8 cellular contexts compared by ENCODE assay signal in genomic region chr20:9068232-9068781, GRCh38. TPM values are rescaled to one million over a fixed set of nuclear protein-coding genes. Genes with fewer than 3 reads are reported as not detected.
DNase-seq lines count a peak whose midpoint lies in the region; ATAC-seq and TF ChIP-seq lines count a peak whose summit lies in the region.

No MANE protein-coding gene starts in this region.

- peak overlapping the region; percentile 48 for H3K9ac ChIP-seq in GM23248

- no peak for TF ChIP-seq POLR2A in esophagus squamous epithelium (IDR thresholded peaks at IDR 0.05)

- TF ChIP-seq CTCF in esophagus squamous epithelium (IDR thresholded peaks at IDR 0.05) (no peak), nephron (IDR thresholded peaks at IDR 0.05; ENCODE audit: unreplicated experiment in 3 of 3) (peak in 2 of 3 experiments; percentile 3 to 13)

- H3K4me2 ChIP-seq in GM23248 (ENCODE audit: unreplicated experiment): peak overlapping the region; percentile 83

- ATAC-seq in HG02884 (IDR thresholded peaks at IDR 0.05; ENCODE audit: unreplicated experiment): no peak

- in situ Hi-C loops in GM23248 (cut with MboI): no loop called here

- H3K27me3 ChIP-seq in GM23248 (replicated peaks; ENCODE audit: insufficient read depth) (no peaks in the 10 kb centered on the region), esophagus squamous epithelium (peaks cover 0 to 22% (median 0%) of the 10 kb centered on the region in 4 donors)

- H3K27ac Mint-ChIP-seq in nephron: peak overlapping the region; percentile 97 to 99 (median 99)
- H3K27ac Mint-ChIP-seq in activated naive CD4-positive, alpha-beta T cell treated with anti-CD3 and anti-CD28 coated beads for 36 hours: no peak overlapping the region

- peaks cover 4% of the 10 kb centered on the region for H3K27me3 Mint-ChIP-seq in nephron (ENCODE audit: low read depth)
- H3K27me3 Mint-ChIP-seq in activated naive CD4-positive, alpha-beta T cell treated with anti-CD3 and anti-CD28 coated beads for 36 hours (ENCODE audit: low read depth): peaks cover 29% of the 10 kb centered on the region

- peak overlapping the region; percentile 92 to 94 (median 93) for H3K4me3 Mint-ChIP-seq in nephron
- H3K4me3 Mint-ChIP-seq in activated naive CD4-positive, alpha-beta T cell treated with anti-CD3 and anti-CD28 coated beads for 36 hours: no peak overlapping the region

- H3K4me1 ChIP-seq in GM23248 (ENCODE audit: insufficient read depth) (peaks cover 6% of the 10 kb centered on the region; the same call in 1 of the 2 replicates), esophagus squamous epithelium (peaks cover 0 to 32% (median 7%) of the 10 kb centered on the region in 3 donors)

- H3K36me3 ChIP-seq in GM23248 (ENCODE audit: low read depth): no peaks in the 10 kb centered on the region
- no peaks in the 10 kb centered on the region for H3K36me3 ChIP-seq in esophagus squamous epithelium

- peaks cover 32% of the 10 kb centered on the region for H3K4me1 Mint-ChIP-seq in nephron
- H3K4me1 Mint-ChIP-seq in activated naive CD4-positive, alpha-beta T cell treated with anti-CD3 and anti-CD28 coated beads for 36 hours (ENCODE audit: low read depth): peaks cover 3% of the 10 kb centered on the region

- H2AFZ ChIP-seq in GM23248: peak overlapping the region; percentile 87

- H3F3A ChIP-seq in GM23248 (ENCODE audit: insufficient read depth): no peaks in the 10 kb centered on the region; the same call in 1 of the 2 replicates

- H3K9me3 Mint-ChIP-seq in nephron: no peaks in the 10 kb centered on the region
- H3K9me3 Mint-ChIP-seq in activated naive CD4-positive, alpha-beta T cell treated with anti-CD3 and anti-CD28 coated beads for 36 hours: peaks cover 2% of the 10 kb centered on the region

- H3K27ac ChIP-seq in GM23248: no peak overlapping the region
- H3K27ac ChIP-seq in esophagus squamous epithelium: peak overlapping the region; percentile 68 to 91 (median 84)

- no peaks in the 10 kb centered on the region for H3K36me3 Mint-ChIP-seq in nephron (ENCODE audit: low read depth)
- peaks cover 3% of the 10 kb centered on the region for H3K36me3 Mint-ChIP-seq in activated naive CD4-positive, alpha-beta T cell treated with anti-CD3 and anti-CD28 coated beads for 36 hours (ENCODE audit: low read depth)

- H3K9me3 ChIP-seq in GM23248 (ENCODE audit: low read depth): no peaks in the 10 kb centered on the region
- H3K9me3 ChIP-seq in esophagus squamous epithelium: no peaks in the 10 kb centered on the region

- H3K4me3 ChIP-seq in GM23248: peak overlapping the region; percentile 83
- H3K4me3 ChIP-seq in esophagus squamous epithelium: peak overlapping the region; percentile 56 to 84 (median 68)

- 1 to 2% methylated on average over 38 to 49 of the region's 54 CpGs for WGBS in GM23248 (ENCODE audit: low coverage in 1 of 2, low lambda C conversion rate in 2 of 2, missing lambda C conversion rate in 2 of 2), 2 experiments
- WGBS in esophagus squamous epithelium, 2 donors: 0 to 1% methylated on average over 9 of the region's 54 CpGs

- no peaks in the 10 kb centered on the region for H3K9me2 ChIP-seq in GM23248 (ENCODE audit: insufficient read depth)

- no peaks in the 10 kb centered on the region for H4K20me1 ChIP-seq in GM23248 (ENCODE audit: insufficient read depth)

- intact Hi-C loops in esophagus squamous epithelium (cut with DNase I): no loop called here
- intact Hi-C loops in activated naive CD4-positive, alpha-beta T cell treated with anti-CD3 and anti-CD28 coated beads for 36 hours (cut with micrococcal nuclease): no loop called here

- peaks cover 5% of the 10 kb centered on the region; the same call in 1 of the 2 replicates for H3K79me2 ChIP-seq in GM23248 (ENCODE audit: insufficient read depth)

- DNase-seq in GM23248 (peak; percentile 65), NCI-H774 (lab: John Stamatoyannopoulos, UW) (peak; percentile 77), esophagus squamous epithelium (lab: John Stamatoyannopoulos, UW) (no peak)
- no peak for DNase-seq in activated naive CD4-positive, alpha-beta T cell treated with anti-CD3 and anti-CD28 coated beads, Interleukin-2, amount 50 U/mL, for 16 hours
- no peak for DNase-seq in activated naive CD4-positive, alpha-beta T cell treated with anti-CD3 and anti-CD28 coated beads for 36 hours
- no peak for DNase-seq in activated effector memory CD4-positive, alpha-beta T cell treated with anti-CD3 and anti-CD28 coated beads, Interleukin-2, amount 50 U/mL, for 16 hours

- CTCF ChIA-PET in activated naive CD4-positive, alpha-beta T cell treated with anti-CD3 and anti-CD28 coated beads for 36 hours (lab: Charles Lee): no interaction called here

RNA-seq across cellular contexts. Expression of gene PLCB4, which starts 0.6 kb away (rescaled TPM):
- total RNA-seq in GM23248 (2014; rRNA removed; shearing (Covaris generic)): 9.5 and 10.5 TPM in 2 replicates
- 3.5 and 5.0 TPM in 2 replicates for polyA plus RNA-seq in GM23248 (2016; fragmentation: Nextera tagmentation; extraction: Ambion mirVana)
- total RNA-seq in esophagus squamous epithelium: 10 to 100 TPM in 1 of 4 donors, 1 to 10 TPM in 3; 1.1 to 13.7 (median 2.8) TPM
- not detected for total RNA-seq in activated naive CD4-positive, alpha-beta T cell treated with anti-CD3 and anti-CD28 coated beads for 36 hours

Comparison
In these comparisons a context has a peak if more than half of its experiments do, and no peak if none do; other contexts are left out.
1. DNase-seq: peak in GM23248 (single experiment) and NCI-H774 (single experiment); none in esophagus squamous epithelium (single experiment), activated naive CD4-positive, alpha-beta T cell treated with anti-CD3 and anti-CD28 coated beads, Interleukin-2, amount 50 U/mL, for 16 hours (single experiment), activated naive CD4-positive, alpha-beta T cell treated with anti-CD3 and anti-CD28 coated beads for 36 hours (single experiment) and activated effector memory CD4-positive, alpha-beta T cell treated with anti-CD3 and anti-CD28 coated beads, Interleukin-2, amount 50 U/mL, for 16 hours (single experiment).
2. CTCF ChIP-seq: peak in nephron (2 of 3); none in esophagus squamous epithelium (0 of 6).